2 cellular contexts compared by ENCODE assay signal in genomic region chr15:75152382-75153079, GRCh38.
A peak's percentile ranks its signal among the peaks of the same experiment; 100 is the strongest.
TF ChIP-seq lines count a peak whose summit lies in the region.

No MANE protein-coding gene starts in this region.

TF ChIP-seq in HEK293, 187 proteins besides CTCF, POLR2A, EP300 and RAD21:
- TF ChIP-seq ZNF311 (tag by site-specific recombination; IDR thresholded peaks at IDR 0.05; ENCODE audit: borderline replicate concordance) (0 out of 2 replicates have a peak, but pooled peaks have one; percentile 20), ZNF121 (tag by site-specific recombination; IDR thresholded peaks at IDR 0.05) (peak; percentile 86), ZNF501 (tag by site-specific recombination; IDR thresholded peaks at IDR 0.05) (no peak)

TF ChIP-seq in H1, 55 proteins besides CTCF, POLR2A, EP300 and RAD21:
- TF ChIP-seq KDM1A (IDR thresholded peaks at IDR 0.05; ENCODE audit: borderline replicate concordance, low read length) (no peak), SRF (IDR thresholded peaks at IDR 0.05; ENCODE audit: low read depth, low read length) (no peak)
